Comparison of ENCODE assay signal across 18 cellular contexts in the genomic region with DNA sequence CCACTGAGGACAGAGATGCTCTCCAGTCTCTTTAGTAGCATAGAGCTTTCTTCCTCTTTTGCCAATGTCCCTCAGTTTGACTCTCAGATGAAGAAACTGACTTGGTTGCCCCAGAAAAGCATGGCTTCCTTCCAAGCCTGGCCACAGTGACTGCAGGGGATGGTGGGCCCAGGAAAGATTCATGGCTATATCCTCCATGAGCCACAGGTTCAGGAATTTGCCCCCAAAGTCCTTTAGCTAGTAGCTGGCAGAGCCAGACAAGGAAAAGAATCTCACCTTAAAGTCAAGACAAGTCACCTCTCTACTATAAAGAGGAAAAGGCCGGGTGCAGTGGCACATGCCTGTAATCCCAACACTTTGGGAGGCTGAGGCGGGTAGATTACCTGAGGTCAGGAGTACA. TPM values are rescaled to one million over a fixed set of nuclear protein-coding genes. Genes with fewer than 3 reads are reported as not detected.
DNase-seq lines count a peak whose midpoint lies in the region; TF ChIP-seq lines count a peak whose summit lies in the region.
"Had no signal": no experiment of that assay in that cellular context is flagged by ENCODE, and none has a peak within 500 bp of the region (broad histone marks: within the 10 kb centered on the region; RNA-seq: fewer than 3 reads in every experiment).

No MANE protein-coding gene starts in this region.

- TF ChIP-seq CTCF in Loucy (conservative IDR thresholded peaks at IDR 0.05; ENCODE audit: low read length) = no peak
- TF ChIP-seq CTCF in brain microvascular endothelial cell (IDR thresholded peaks at IDR 0.05; ENCODE audit: low read depth, low read length, missing control alignments) = no peak

- peaks cover 36% of the 10 kb centered on the region for H3F3A ChIP-seq in Loucy (ENCODE audit: low read depth)

- H3K27ac ChIP-seq in brain microvascular endothelial cell = peak overlapping the region; percentile 11
- H3K27ac ChIP-seq: 22Rv1 had no signal

- no peaks in the 10 kb centered on the region for H4K20me1 ChIP-seq in Loucy (ENCODE audit: insufficient read depth, low read length, poor library complexity, severe bottlenecking)

- no peak for DNase-seq in activated CD4-positive, alpha-beta T cell treated with anti-CD3 and anti-CD28 coated beads, Interleukin-2, amount 10 ng/mL, durations not matched to agents 24 days and 14 days
- no peak for DNase-seq in activated CD4-positive, alpha-beta T cell treated with anti-CD3 and anti-CD28 coated beads, Interleukin-2, amount 50 U/mL, for 4 hours
- DNase-seq in brain microvascular endothelial cell = no peak
- DNase-seq in HPDE6-E6E7 (ENCODE audit: extremely low spot score) = no peak
- DNase-seq in activated T-helper 1 cell treated with anti-CD3 and anti-CD28 coated beads, Interleukin-12 subunit alpha, Interleukin-12 subunit beta, Interleukin-2, Interleukin-4 antibody, amounts not matched to agents 30 ng/mL and 10 ng/mL and 1 ng/mL, durations not matched to agents 14 hours and 24 hours and 36 hours (ENCODE audit: low spot score) = no peak
- DNase-seq in kidney glomerular epithelial cell (lab: John Stamatoyannopoulos, UW) = no peak
- DNase-seq in NCI-H146 treated with DMSO at 0.1 percent for 48 hours (lab: John Stamatoyannopoulos, UW; ENCODE audit: unreplicated experiment) = no peak
- DNase-seq: BE2C; Caco-2; CD4-positive, alpha-beta T cell; NCI-H1092 treated with DMSO at 0.1 percent for 48 hours; NCI-H1694; NCI-H2081 treated with DMSO at 0.1 percent for 48 hours; NCI-H446 treated with DMSO at 0.1 percent for 48 hours; NCI-H69; SIG-M5 had no signal

- no peaks in the 10 kb centered on the region for H3K9me2 ChIP-seq in Loucy (replicated peaks; ENCODE audit: low read depth, low read length)

- in situ Hi-C loops in brain microvascular endothelial cell (cut with HindIII; ENCODE audit: low pct_ligation_motif_present, low sequenced_read_pairs) = no loop called here

- no peaks in the 10 kb centered on the region for H3K9me3 Mint-ChIP-seq in activated CD4-positive, alpha-beta T cell treated with anti-CD3 and anti-CD28 coated beads, Interleukin-2, amount 10 ng/mL, durations not matched to agents 24 days and 14 days
- no peaks in the 10 kb centered on the region for H3K9me3 Mint-ChIP-seq in activated T-helper 1 cell treated with anti-CD3 and anti-CD28 coated beads, Interleukin-12 subunit alpha, Interleukin-12 subunit beta, Interleukin-2, Interleukin-4 antibody, amounts not matched to agents 30 ng/mL and 10 ng/mL and 1 ng/mL, durations not matched to agents 14 hours and 24 hours and 36 hours
- H3K9me3 Mint-ChIP-seq: CD4-positive, alpha-beta T cell had no signal

- intact Hi-C loops in activated CD4-positive, alpha-beta T cell treated with anti-CD3 and anti-CD28 coated beads, Interleukin-2, amount 10 ng/mL, durations not matched to agents 24 days and 14 days (cut with micrococcal nuclease) = loop anchor here (10.0 kb wide), 1 partner anchor 249 kb away; the partner anchor contains the start of gene MCM3
- intact Hi-C loops in activated T-helper 1 cell treated with anti-CD3 and anti-CD28 coated beads, Interleukin-12 subunit alpha, Interleukin-12 subunit beta, Interleukin-2, Interleukin-4 antibody, amounts not matched to agents 30 ng/mL and 10 ng/mL and 1 ng/mL, durations not matched to agents 14 hours and 24 hours and 36 hours (cut with micrococcal nuclease) = no loop called here

- H3K4me3 ChIP-seq in Loucy (ENCODE audit: low read length, poor library complexity, severe bottlenecking) (no peak overlapping the region), brain microvascular endothelial cell (ENCODE audit: low read depth, low read length) (no peak overlapping the region)

- H3K4me3 Mint-ChIP-seq in activated CD4-positive, alpha-beta T cell treated with anti-CD3 and anti-CD28 coated beads, Interleukin-2, amount 10 ng/mL, durations not matched to agents 24 days and 14 days = no peak overlapping the region
- no peak overlapping the region for H3K4me3 Mint-ChIP-seq in activated T-helper 1 cell treated with anti-CD3 and anti-CD28 coated beads, Interleukin-12 subunit alpha, Interleukin-12 subunit beta, Interleukin-2, Interleukin-4 antibody, amounts not matched to agents 30 ng/mL and 10 ng/mL and 1 ng/mL, durations not matched to agents 14 hours and 24 hours and 36 hours
- H3K4me3 Mint-ChIP-seq: CD4-positive, alpha-beta T cell had no signal

- no peak overlapping the region for H3K4me2 ChIP-seq in Loucy (ENCODE audit: low read depth, low read length, poor library complexity, severe bottlenecking)

- H2AFZ ChIP-seq in Loucy (ENCODE audit: low read length) = no peak overlapping the region

- no peaks in the 10 kb centered on the region for H3K27me3 Mint-ChIP-seq in activated CD4-positive, alpha-beta T cell treated with anti-CD3 and anti-CD28 coated beads, Interleukin-2, amount 10 ng/mL, durations not matched to agents 24 days and 14 days
- no peaks in the 10 kb centered on the region for H3K27me3 Mint-ChIP-seq in activated T-helper 1 cell treated with anti-CD3 and anti-CD28 coated beads, Interleukin-12 subunit alpha, Interleukin-12 subunit beta, Interleukin-2, Interleukin-4 antibody, amounts not matched to agents 30 ng/mL and 10 ng/mL and 1 ng/mL, durations not matched to agents 14 hours and 24 hours and 36 hours (ENCODE audit: insufficient read depth)
- H3K27me3 Mint-ChIP-seq: CD4-positive, alpha-beta T cell had no signal

- peaks cover 40% of the 10 kb centered on the region; the same call in 1 of the 2 replicates for H3K36me3 ChIP-seq in Loucy (ENCODE audit: insufficient read depth, low read length)
- peaks cover 47% of the 10 kb centered on the region for H3K36me3 ChIP-seq in brain microvascular endothelial cell (replicated peaks)
- H3K36me3 ChIP-seq: BE2C had no signal

- peaks cover 62% of the 10 kb centered on the region for H3K79me2 ChIP-seq in Loucy (ENCODE audit: insufficient read depth, low read length)

- H3K27ac Mint-ChIP-seq in activated CD4-positive, alpha-beta T cell treated with anti-CD3 and anti-CD28 coated beads, Interleukin-2, amount 10 ng/mL, durations not matched to agents 24 days and 14 days = peak overlapping the region; percentile 17
- no peak overlapping the region for H3K27ac Mint-ChIP-seq in activated T-helper 1 cell treated with anti-CD3 and anti-CD28 coated beads, Interleukin-12 subunit alpha, Interleukin-12 subunit beta, Interleukin-2, Interleukin-4 antibody, amounts not matched to agents 30 ng/mL and 10 ng/mL and 1 ng/mL, durations not matched to agents 14 hours and 24 hours and 36 hours
- H3K27ac Mint-ChIP-seq: CD4-positive, alpha-beta T cell had no signal

- H3K4me1 Mint-ChIP-seq in activated CD4-positive, alpha-beta T cell treated with anti-CD3 and anti-CD28 coated beads, Interleukin-2, amount 10 ng/mL, durations not matched to agents 24 days and 14 days = peaks cover 34% of the 10 kb centered on the region
- H3K4me1 Mint-ChIP-seq in activated T-helper 1 cell treated with anti-CD3 and anti-CD28 coated beads, Interleukin-12 subunit alpha, Interleukin-12 subunit beta, Interleukin-2, Interleukin-4 antibody, amounts not matched to agents 30 ng/mL and 10 ng/mL and 1 ng/mL, durations not matched to agents 14 hours and 24 hours and 36 hours (ENCODE audit: low read depth) = peaks cover 38% of the 10 kb centered on the region

- H3K27me3 ChIP-seq in Loucy (ENCODE audit: insufficient read depth, low read length, poor library complexity, severe bottlenecking) (no peaks in the 10 kb centered on the region), brain microvascular endothelial cell (replicated peaks) (no peaks in the 10 kb centered on the region)
- H3K27me3 ChIP-seq: BE2C had no signal

- H3K9ac ChIP-seq in Loucy (ENCODE audit: low read depth, low read length, poor library complexity, severe bottlenecking) = peak overlapping the region; percentile 41

- peaks cover 69% of the 10 kb centered on the region for H3K4me1 ChIP-seq in Loucy (ENCODE audit: insufficient read depth, low read length, poor library complexity, severe bottlenecking)
- H3K4me1 ChIP-seq: BE2C, Caco-2 had no signal

- peaks cover 3% of the 10 kb centered on the region for H3K36me3 Mint-ChIP-seq in activated CD4-positive, alpha-beta T cell treated with anti-CD3 and anti-CD28 coated beads, Interleukin-2, amount 10 ng/mL, durations not matched to agents 24 days and 14 days (ENCODE audit: low read depth)
- H3K36me3 Mint-ChIP-seq in activated T-helper 1 cell treated with anti-CD3 and anti-CD28 coated beads, Interleukin-12 subunit alpha, Interleukin-12 subunit beta, Interleukin-2, Interleukin-4 antibody, amounts not matched to agents 30 ng/mL and 10 ng/mL and 1 ng/mL, durations not matched to agents 14 hours and 24 hours and 36 hours (ENCODE audit: low read depth) = peaks cover 2% of the 10 kb centered on the region

- no peaks in the 10 kb centered on the region for H3K9me3 ChIP-seq in Loucy (ENCODE audit: insufficient read depth, low read depth, low read length)
- H3K9me3 ChIP-seq: BE2C, Caco-2 had no signal

RNA-seq across cellular contexts. Expression of gene TRAM2, which starts 43.4 kb away (rescaled TPM):
- 2.6 TPM in 2 replicates for total RNA-seq in activated CD4-positive, alpha-beta T cell treated with anti-CD3 and anti-CD28 coated beads, Interleukin-2, amount 10 ng/mL, durations not matched to agents 24 days and 14 days
- total RNA-seq in activated T-helper 1 cell treated with anti-CD3 and anti-CD28 coated beads, Interleukin-12 subunit alpha, Interleukin-12 subunit beta, Interleukin-2, Interleukin-4 antibody, amounts not matched to agents 30 ng/mL and 10 ng/mL and 1 ng/mL, durations not matched to agents 14 hours and 24 hours and 36 hours = 2.1 and 2.5 TPM in 2 replicates
